1 cellular context compared by ENCODE assay signal in the genomic region with DNA sequence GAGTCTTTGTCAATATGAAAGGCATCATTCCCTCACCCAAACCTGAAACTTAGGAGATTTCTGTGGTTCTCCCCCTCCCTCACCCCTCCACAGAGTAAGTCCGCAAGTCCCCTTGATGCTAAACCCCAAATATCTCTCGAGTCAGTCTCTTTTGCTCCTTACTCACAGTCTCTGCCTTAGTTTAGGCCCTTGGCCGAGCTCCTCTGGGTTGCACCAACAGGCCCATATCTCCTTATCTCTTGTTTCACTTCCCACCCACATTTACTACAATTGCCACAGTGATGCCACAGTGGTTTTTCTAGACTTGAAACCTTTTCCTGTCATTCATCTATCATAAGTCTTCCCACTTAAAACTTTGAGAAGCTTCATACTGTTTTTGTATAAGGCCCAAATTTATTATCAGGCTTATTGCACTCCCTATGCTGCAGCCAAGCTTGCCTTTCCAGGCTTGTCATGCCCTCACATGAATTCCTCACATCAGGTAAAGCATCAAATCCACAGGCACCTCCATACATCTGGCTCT.
TF ChIP-seq lines count a peak whose summit lies in the region.

No MANE protein-coding gene starts in this region.

TF ChIP-seq in GM12878, 131 proteins besides CTCF, POLR2A, EP300 and RAD21 (continued from another document):
- TF ChIP-seq, protein P1, sequence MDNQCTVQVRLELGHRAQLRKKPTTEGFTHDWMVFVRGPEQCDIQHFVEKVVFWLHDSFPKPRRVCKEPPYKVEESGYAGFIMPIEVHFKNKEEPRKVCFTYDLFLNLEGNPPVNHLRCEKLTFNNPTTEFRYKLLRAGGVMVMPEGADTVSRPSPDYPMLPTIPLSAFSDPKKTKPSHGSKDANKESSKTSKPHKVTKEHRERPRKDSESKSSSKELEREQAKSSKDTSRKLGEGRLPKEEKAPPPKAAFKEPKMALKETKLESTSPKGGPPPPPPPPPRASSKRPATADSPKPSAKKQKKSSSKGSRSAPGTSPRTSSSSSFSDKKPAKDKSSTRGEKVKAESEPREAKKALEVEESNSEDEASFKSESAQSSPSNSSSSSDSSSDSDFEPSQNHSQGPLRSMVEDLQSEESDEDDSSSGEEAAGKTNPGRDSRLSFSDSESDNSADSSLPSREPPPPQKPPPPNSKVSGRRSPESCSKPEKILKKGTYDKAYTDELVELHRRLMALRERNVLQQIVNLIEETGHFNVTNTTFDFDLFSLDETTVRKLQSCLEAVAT (IDR thresholded peaks at IDR 0.05): 0 out of 2 replicates have a peak, but pooled peaks have one; percentile 19
- no peak for TF ChIP-seq HDAC2 (IDR thresholded peaks at IDR 0.05)
- TF ChIP-seq IKZF1 (conservative IDR thresholded peaks at IDR 0.05): peak; percentile 67
- TF ChIP-seq, protein P2, sequence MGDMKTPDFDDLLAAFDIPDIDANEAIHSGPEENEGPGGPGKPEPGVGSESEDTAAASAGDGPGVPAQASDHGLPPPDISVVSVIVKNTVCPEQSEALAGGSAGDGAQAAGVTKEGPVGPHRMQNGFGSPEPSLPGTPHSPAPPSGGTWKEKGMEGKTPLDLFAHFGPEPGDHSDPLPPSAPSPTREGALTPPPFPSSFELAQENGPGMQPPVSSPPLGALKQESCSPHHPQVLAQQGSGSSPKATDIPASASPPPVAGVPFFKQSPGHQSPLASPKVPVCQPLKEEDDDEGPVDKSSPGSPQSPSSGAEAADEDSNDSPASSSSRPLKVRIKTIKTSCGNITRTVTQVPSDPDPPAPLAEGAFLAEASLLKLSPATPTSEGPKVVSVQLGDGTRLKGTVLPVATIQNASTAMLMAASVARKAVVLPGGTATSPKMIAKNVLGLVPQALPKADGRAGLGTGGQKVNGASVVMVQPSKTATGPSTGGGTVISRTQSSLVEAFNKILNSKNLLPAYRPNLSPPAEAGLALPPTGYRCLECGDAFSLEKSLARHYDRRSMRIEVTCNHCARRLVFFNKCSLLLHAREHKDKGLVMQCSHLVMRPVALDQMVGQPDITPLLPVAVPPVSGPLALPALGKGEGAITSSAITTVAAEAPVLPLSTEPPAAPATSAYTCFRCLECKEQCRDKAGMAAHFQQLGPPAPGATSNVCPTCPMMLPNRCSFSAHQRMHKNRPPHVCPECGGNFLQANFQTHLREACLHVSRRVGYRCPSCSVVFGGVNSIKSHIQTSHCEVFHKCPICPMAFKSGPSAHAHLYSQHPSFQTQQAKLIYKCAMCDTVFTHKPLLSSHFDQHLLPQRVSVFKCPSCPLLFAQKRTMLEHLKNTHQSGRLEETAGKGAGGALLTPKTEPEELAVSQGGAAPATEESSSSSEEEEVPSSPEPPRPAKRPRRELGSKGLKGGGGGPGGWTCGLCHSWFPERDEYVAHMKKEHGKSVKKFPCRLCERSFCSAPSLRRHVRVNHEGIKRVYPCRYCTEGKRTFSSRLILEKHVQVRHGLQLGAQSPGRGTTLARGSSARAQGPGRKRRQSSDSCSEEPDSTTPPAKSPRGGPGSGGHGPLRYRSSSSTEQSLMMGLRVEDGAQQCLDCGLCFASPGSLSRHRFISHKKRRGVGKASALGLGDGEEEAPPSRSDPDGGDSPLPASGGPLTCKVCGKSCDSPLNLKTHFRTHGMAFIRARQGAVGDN (IDR thresholded peaks at IDR 0.05): peak; percentile 55; the same call in 1 of the 2 replicates
